ENCODE assay signal across 23 cellular contexts in genomic region chr12:66698558-66698957, GRCh38. TPM values are rescaled to one million over a fixed set of nuclear protein-coding genes. Genes with fewer than 3 reads are reported as not detected.
DNase-seq lines count a peak whose midpoint lies in the region; TF ChIP-seq lines count a peak whose summit lies in the region.
"Had no signal": no experiment of that assay in that cellular context is flagged by ENCODE, and none has a peak within 500 bp of the region (broad histone marks: within the 10 kb centered on the region; RNA-seq: fewer than 3 reads in every experiment).

No MANE protein-coding gene starts in this region.

- H3K79me2 ChIP-seq in MM.1S (ENCODE audit: low read length) (no peaks in the 10 kb centered on the region), GM23248 (ENCODE audit: insufficient read depth) (no peaks in the 10 kb centered on the region)

- H2AFZ ChIP-seq in MM.1S (ENCODE audit: low read length) = no peak overlapping the region
- H2AFZ ChIP-seq in GM23248 = no peak overlapping the region

- H3K27ac ChIP-seq in MM.1S (ENCODE audit: low read length) = no peak overlapping the region; the same call in 1 of the 2 replicates
- no peak overlapping the region for H3K27ac ChIP-seq in GM23248
- H3K27ac ChIP-seq: SJCRH30 had no signal

- peaks cover 27% of the 10 kb centered on the region for H3F3A ChIP-seq in MM.1S (ENCODE audit: insufficient read depth, low read length)
- H3F3A ChIP-seq in GM23248 (ENCODE audit: insufficient read depth) = no peaks in the 10 kb centered on the region

- H3K9ac ChIP-seq in MM.1S (ENCODE audit: low read length) = no peak overlapping the region
- no peak overlapping the region for H3K9ac ChIP-seq in GM23248

- H4K20me1 ChIP-seq in MM.1S (ENCODE audit: insufficient read depth, low read length) (no peaks in the 10 kb centered on the region), GM23248 (ENCODE audit: insufficient read depth) (no peaks in the 10 kb centered on the region)

- no peak overlapping the region for H3K4me3 ChIP-seq in GM12864 (ENCODE audit: low read depth, low read length)
- H3K4me3 ChIP-seq in MM.1S (ENCODE audit: low read length) = no peak overlapping the region
- no peak overlapping the region for H3K4me3 ChIP-seq in choroid plexus epithelial cell (ENCODE audit: low read depth, low read length)
- H3K4me3 ChIP-seq in GM23248 = no peak overlapping the region
- H3K4me3 ChIP-seq: SJCRH30 had no signal

- H3K9me3 ChIP-seq in MM.1S (replicated peaks; ENCODE audit: insufficient read depth, low read length) = no peaks in the 10 kb centered on the region
- H3K9me3 ChIP-seq in GM23248 (ENCODE audit: low read depth) = no peaks in the 10 kb centered on the region
- H3K9me3 ChIP-seq: SJCRH30 had no signal

- in situ Hi-C loops in GM23248 (cut with MboI) (no loop called here), GM13976 (cut with MboI; ENCODE audit: low sequenced_read_pairs, unreplicated experiment) (loop anchor here (10.0 to 25.0 kb wide), 2 partner anchors 434 to 561 kb away; partner anchors contain the start of gene LLPH)

- no peak for DNase-seq in GM12864 (ENCODE audit: low read depth)
- DNase-seq in MM.1S = no peak
- no peak for DNase-seq in choroid plexus epithelial cell (ENCODE audit: low read depth)
- DNase-seq in midbrain (lab: John Stamatoyannopoulos, UW) = no peak
- DNase-seq in GM23248 = no peak
- no peak for DNase-seq in GM13976 (ENCODE audit: low spot score)
- DNase-seq in SKM-1 (lab: John Stamatoyannopoulos, UW; ENCODE audit: unreplicated experiment) = no peak
- DNase-seq: ACHN; CD4-positive, CD25-positive, alpha-beta regulatory T cell; COR-L47; DMS53; GOT3; HCEC 1CT; IMR-90; KG1; NCI-H1092; NCI-H1417 treated with DMSO at 0.1 percent for 48 hours; NCI-H187 treated with DMSO at 0.1 percent for 48 hours; NCI-H524; NCI-H774; SJCRH30; T-helper 2 cell had no signal

- 7 to 12% methylated on average over 4 of the region's 4 CpGs for WGBS in GM23248 (ENCODE audit: low coverage in 1 of 2, low lambda C conversion rate in 2 of 2, missing lambda C conversion rate in 2 of 2), 2 experiments

- H3K4me1 ChIP-seq in MM.1S (ENCODE audit: low read length) (peaks cover 50% of the 10 kb centered on the region), GM23248 (ENCODE audit: insufficient read depth) (no peaks in the 10 kb centered on the region)

- TF ChIP-seq CTCF in GM12864 (IDR thresholded peaks at IDR 0.05; ENCODE audit: low read depth, low read length, missing control alignments) (peak; percentile 1), MM.1S (IDR thresholded peaks at IDR 0.05; ENCODE audit: low read length) (peak; percentile 30), choroid plexus epithelial cell (conservative IDR thresholded peaks at IDR 0.05; ENCODE audit: low read depth, low read length) (peak; percentile 17), GM13976 (IDR thresholded peaks at IDR 0.05; ENCODE audit: borderline replicate concordance, control extremely low read depth, extremely low read depth, insufficient read depth, missing control alignments) (no peak)

- H3K4me2 ChIP-seq in MM.1S (ENCODE audit: low read depth, low read length) (peak overlapping the region; percentile 14; the same call in 1 of the 2 replicates), GM23248 (ENCODE audit: unreplicated experiment) (no peak overlapping the region)

- H3K36me3 ChIP-seq in MM.1S (replicated peaks; ENCODE audit: insufficient read depth, low read length) = no peaks in the 10 kb centered on the region
- no peaks in the 10 kb centered on the region for H3K36me3 ChIP-seq in GM23248 (ENCODE audit: low read depth)
- H3K36me3 ChIP-seq: SJCRH30 had no signal

- H3K9me2 ChIP-seq in MM.1S (replicated peaks; ENCODE audit: insufficient read depth, low read length) (no peaks in the 10 kb centered on the region), GM23248 (ENCODE audit: insufficient read depth) (no peaks in the 10 kb centered on the region)

- H3K27me3 ChIP-seq in MM.1S (replicated peaks; ENCODE audit: insufficient read depth, low read length) (no peaks in the 10 kb centered on the region), GM23248 (replicated peaks; ENCODE audit: insufficient read depth) (peaks cover 37% of the 10 kb centered on the region)
- H3K27me3 ChIP-seq: SJCRH30 had no signal

RNA-seq across cellular contexts. Expression of gene GRIP1, which starts 19.7 kb away (rescaled TPM):
- total RNA-seq in GM23248 (2014; rRNA removed; shearing (Covaris generic)) = not detected in 2 replicates
- polyA plus RNA-seq in GM23248 (2016; fragmentation: Nextera tagmentation; extraction: Ambion mirVana) = not detected in 2 replicates
- total RNA-seq: RPMI7951 had no signal
